ENCODE assay signal across 8 cellular contexts in the genomic region with DNA sequence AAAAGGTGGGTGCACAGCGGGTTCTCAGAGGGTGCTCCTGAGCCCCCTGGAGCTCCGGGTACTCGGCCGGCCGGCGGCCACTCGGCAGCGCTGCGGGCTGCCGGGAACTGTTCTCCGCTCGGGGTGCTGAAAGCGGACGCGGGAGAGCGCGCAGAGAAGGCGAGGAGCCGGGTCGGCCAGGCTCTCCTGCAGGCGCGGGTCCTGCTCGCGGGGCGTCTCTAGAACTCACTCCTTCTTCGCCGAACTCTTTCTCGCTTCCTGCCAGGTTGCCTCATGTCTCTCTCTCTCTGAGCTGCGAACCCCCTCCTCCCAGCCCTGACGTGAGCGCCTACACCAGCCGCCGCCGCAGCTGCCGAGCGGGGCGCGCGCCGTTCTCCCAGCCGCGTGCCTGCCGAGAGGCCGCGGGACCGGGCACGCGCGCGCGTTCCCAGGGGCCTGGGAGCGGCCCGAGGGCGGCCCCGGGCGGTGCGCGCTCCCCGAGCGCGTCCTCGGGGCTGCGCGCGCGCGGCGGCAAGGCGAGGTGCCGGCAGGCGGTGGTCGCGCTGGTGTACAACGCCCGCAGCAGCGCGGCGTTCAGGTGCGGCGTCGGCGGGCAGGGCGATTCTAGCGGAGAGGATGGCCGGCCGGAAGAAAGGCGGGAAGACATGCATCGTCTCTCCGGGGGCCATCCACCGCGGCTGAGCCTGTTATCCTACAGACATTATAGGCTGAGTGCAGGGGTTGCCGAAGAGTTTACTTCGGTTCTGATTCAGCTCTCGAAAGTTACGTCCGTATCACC. TPM values are rescaled to one million over a fixed set of nuclear protein-coding genes. Genes with fewer than 3 reads are reported as not detected.
DNase-seq lines count a peak whose midpoint lies in the region; ATAC-seq lines count a peak whose summit lies in the region.

A gene with protein sequence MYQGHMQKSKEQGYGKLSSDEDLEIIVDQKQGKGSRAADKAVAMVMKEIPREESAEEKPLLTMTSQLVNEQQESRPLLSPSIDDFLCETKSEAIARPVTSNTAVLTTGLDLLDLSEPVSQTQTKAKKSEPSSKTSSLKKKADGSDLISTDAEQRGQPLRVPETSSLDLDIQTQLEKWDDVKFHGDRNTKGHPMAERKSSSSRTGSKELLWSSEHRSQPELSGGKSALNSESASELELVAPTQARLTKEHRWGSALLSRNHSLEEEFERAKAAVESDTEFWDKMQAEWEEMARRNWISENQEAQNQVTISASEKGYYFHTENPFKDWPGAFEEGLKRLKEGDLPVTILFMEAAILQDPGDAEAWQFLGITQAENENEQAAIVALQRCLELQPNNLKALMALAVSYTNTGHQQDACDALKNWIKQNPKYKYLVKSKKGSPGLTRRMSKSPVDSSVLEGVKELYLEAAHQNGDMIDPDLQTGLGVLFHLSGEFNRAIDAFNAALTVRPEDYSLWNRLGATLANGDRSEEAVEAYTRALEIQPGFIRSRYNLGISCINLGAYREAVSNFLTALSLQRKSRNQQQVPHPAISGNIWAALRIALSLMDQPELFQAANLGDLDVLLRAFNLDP (minus strand): TSS at position 260 of the 778 bp plus-strand sequence. CDS start 338 bp downstream, outside the sequence.

- no peak within 1 kb of the TSS for H3K4me3 ChIP-seq in CD4-positive, CD25-positive, alpha-beta regulatory T cell (ENCODE audit: low read depth, low read length)
- H3K4me3 ChIP-seq in skeletal muscle satellite cell (ENCODE audit: low read length) = peak within 1 kb of the TSS; percentile 70

- H3K4me3 Mint-ChIP-seq in CD4-positive, CD25-positive, alpha-beta regulatory T cell = peak within 1 kb of the TSS in 3 of 4 donors; percentile 7 to 63 (median 10)
- peak within 1 kb of the TSS; percentile 58 for H3K4me3 Mint-ChIP-seq in activated naive CD8-positive, alpha-beta T cell treated with anti-CD3 and anti-CD28 coated beads, Interleukin-2, amount 50 U/mL, for 24 hours

- peaks cover 43% of the 10 kb centered on the region for H3K27me3 Mint-ChIP-seq in CD4-positive, CD25-positive, alpha-beta regulatory T cell
- peaks cover 43% of the 10 kb centered on the region for H3K27me3 Mint-ChIP-seq in activated naive CD8-positive, alpha-beta T cell treated with anti-CD3 and anti-CD28 coated beads, Interleukin-2, amount 50 U/mL, for 24 hours

- H3K4me2 ChIP-seq in skeletal muscle satellite cell (ENCODE audit: low read length) = peak within 1 kb of the TSS; percentile 93

- peaks cover 8 to 12% (median 9%) of the 10 kb centered on the region in 4 donors for H3K4me1 Mint-ChIP-seq in CD4-positive, CD25-positive, alpha-beta regulatory T cell
- peaks cover 9% of the 10 kb centered on the region for H3K4me1 Mint-ChIP-seq in activated naive CD8-positive, alpha-beta T cell treated with anti-CD3 and anti-CD28 coated beads, Interleukin-2, amount 50 U/mL, for 24 hours

- H3K36me3 ChIP-seq in CD4-positive, CD25-positive, alpha-beta regulatory T cell (ENCODE audit: control insufficient read depth, insufficient read depth, low read length) = no peaks in the 10 kb centered on the region
- no peaks in the 10 kb centered on the region for H3K36me3 ChIP-seq in skeletal muscle satellite cell (ENCODE audit: insufficient read depth, low read length)

- no peaks in the 10 kb centered on the region for H3K36me3 Mint-ChIP-seq in CD4-positive, CD25-positive, alpha-beta regulatory T cell
- no peaks in the 10 kb centered on the region for H3K36me3 Mint-ChIP-seq in activated naive CD8-positive, alpha-beta T cell treated with anti-CD3 and anti-CD28 coated beads, Interleukin-2, amount 50 U/mL, for 24 hours (ENCODE audit: low read depth)

- H3K9me3 ChIP-seq in CD4-positive, CD25-positive, alpha-beta regulatory T cell (ENCODE audit: control insufficient read depth in 2 of 2, low read length in 2 of 2) = no peaks in the 10 kb centered on the region
- H3K9me3 ChIP-seq in skeletal muscle satellite cell (replicated peaks; ENCODE audit: low read length) = no peaks in the 10 kb centered on the region

- ATAC-seq in CD4-positive, CD25-positive, alpha-beta regulatory T cell (ENCODE audit: low read depth in 2 of 2) = no peak
- peak; percentile 93 for ATAC-seq in GM19324 (IDR thresholded peaks at IDR 0.05; ENCODE audit: low FRiP score, unreplicated experiment)
- peak; percentile 89 for ATAC-seq in HG03342 (IDR thresholded peaks at IDR 0.05; ENCODE audit: unreplicated experiment)
- ATAC-seq in activated naive CD8-positive, alpha-beta T cell treated with anti-CD3 and anti-CD28 coated beads, Interleukin-2, amount 50 U/mL, for 24 hours = peak; percentile 61

- peaks cover 0 to 7% (median 0%) of the 10 kb centered on the region in 7 donors for H3K9me3 Mint-ChIP-seq in CD4-positive, CD25-positive, alpha-beta regulatory T cell
- no peaks in the 10 kb centered on the region for H3K9me3 Mint-ChIP-seq in activated naive CD8-positive, alpha-beta T cell treated with anti-CD3 and anti-CD28 coated beads, Interleukin-2, amount 50 U/mL, for 24 hours

- H3K4me1 ChIP-seq in CD4-positive, CD25-positive, alpha-beta regulatory T cell (ENCODE audit: control insufficient read depth, insufficient read depth, low read length, poor library complexity, severe bottlenecking) = no peaks in the 10 kb centered on the region
- peaks cover 13% of the 10 kb centered on the region for H3K4me1 ChIP-seq in skeletal muscle satellite cell (ENCODE audit: control insufficient read depth, insufficient read depth, low read length)

- no peak within 1 kb of the TSS for H3K27ac ChIP-seq in CD4-positive, CD25-positive, alpha-beta regulatory T cell (ENCODE audit: insufficient read depth, low read length, poor library complexity, severe bottlenecking)

- no peak within 1 kb of the TSS for H3K9ac ChIP-seq in skeletal muscle satellite cell (ENCODE audit: low read depth, low read length)

- H3K27me3 ChIP-seq in CD4-positive, CD25-positive, alpha-beta regulatory T cell (ENCODE audit: control insufficient read depth, insufficient read depth, low read length) = peaks cover 29% of the 10 kb centered on the region
- H3K27me3 ChIP-seq in skeletal muscle satellite cell (ENCODE audit: control insufficient read depth, insufficient read depth, low read length) = peaks cover 27% of the 10 kb centered on the region

- no peak within 1 kb of the TSS for H3K27ac Mint-ChIP-seq in CD4-positive, CD25-positive, alpha-beta regulatory T cell
- no peak within 1 kb of the TSS for H3K27ac Mint-ChIP-seq in activated naive CD8-positive, alpha-beta T cell treated with anti-CD3 and anti-CD28 coated beads, Interleukin-2, amount 50 U/mL, for 24 hours

- DNase-seq in CD4-positive, CD25-positive, alpha-beta regulatory T cell = peak in 2 of 3 donors; percentile 2 to 11
- DNase-seq in NCI-H345 (lab: John Stamatoyannopoulos, UW) = peak; percentile 96
- DNase-seq in activated naive CD8-positive, alpha-beta T cell treated with anti-CD3 and anti-CD28 coated beads, Interleukin-2, amount 50 U/mL, for 24 hours = peak; percentile 53
- DNase-seq in iPS DF 19.7 (ENCODE audit: low read depth, low spot score) = peak; percentile 50
- DNase-seq in ureter (ENCODE audit: low spot score) = no peak

RNA-seq across cellular contexts. Expression of the gene that starts here (rescaled TPM):
- not detected for total RNA-seq in CD4-positive, CD25-positive, alpha-beta regulatory T cell
- under 1 TPM in 2 of 4 donors, not detected in 2; 0.03 TPM for polyA plus RNA-seq in CD4-positive, CD25-positive, alpha-beta regulatory T cell
- total RNA-seq in skeletal muscle satellite cell (2012; rRNA removed) = under 0.01 and 0.51 TPM in 2 replicates
- total RNA-seq in ureter = 0.08 TPM

Comparison
In these comparisons a context has a peak if more than half of its experiments do, and no peak if none do; other contexts are left out.
1. Peak in DNase-seq in CD4-positive, CD25-positive, alpha-beta regulatory T cell; RNA of the gene not detected or under 1 TPM.
2. ATAC-seq: peak in GM19324 (single experiment), HG03342 (single experiment) and activated naive CD8-positive, alpha-beta T cell treated with anti-CD3 and anti-CD28 coated beads, Interleukin-2, amount 50 U/mL, for 24 hours (single experiment); none in CD4-positive, CD25-positive, alpha-beta regulatory T cell (0 of 2).